ENCODE assay signal across 24 cellular contexts in genomic region chr21:37386151-37386550, GRCh38. TPM values are rescaled to one million over a fixed set of nuclear protein-coding genes. Genes with fewer than 3 reads are reported as not detected.
DNase-seq lines count a peak whose midpoint lies in the region; ATAC-seq, FAIRE-seq and TF ChIP-seq lines count a peak whose summit lies in the region.
"Had no signal": no experiment of that assay in that cellular context is flagged by ENCODE, and none has a peak within 500 bp of the region (broad histone marks: within the 10 kb centered on the region; RNA-seq: fewer than 3 reads in every experiment).

No MANE protein-coding gene starts in this region.

- TF ChIP-seq RAD21 in HepG2 (CRISPR knock-in tag; IDR thresholded peaks at IDR 0.05): no peak

- H3K27ac ChIP-seq in right lobe of liver (no peak overlapping the region), HepG2 (ENCODE audit: extremely low read length, insufficient read depth, low read length) (no peak overlapping the region), neutrophil (peak overlapping the region; percentile 48), sigmoid colon (no peak overlapping the region)
- H3K27ac ChIP-seq: HL-60, SJSA1 had no signal

- H3K36me3 Mint-ChIP-seq in activated naive CD8-positive, alpha-beta T cell treated with anti-CD3 and anti-CD28 coated beads, Interleukin-2, amount 50 U/mL, for 24 hours (ENCODE audit: low read depth): peaks cover 18% of the 10 kb centered on the region

- peaks cover 5% of the 10 kb centered on the region for H3K9me3 Mint-ChIP-seq in activated naive CD8-positive, alpha-beta T cell treated with anti-CD3 and anti-CD28 coated beads, Interleukin-2, amount 50 U/mL, for 24 hours
- H3K9me3 Mint-ChIP-seq: GM23338 had no signal

- peaks cover 87% of the 10 kb centered on the region for H3K4me1 Mint-ChIP-seq in activated naive CD8-positive, alpha-beta T cell treated with anti-CD3 and anti-CD28 coated beads, Interleukin-2, amount 50 U/mL, for 24 hours

- no TSS peak for BruUV-seq in HepG2 (replicated peaks; lab: Mats Ljungman, UMichigan)

- ATAC-seq in right lobe of liver: peak; percentile 28 to 56 (median 41)
- ATAC-seq in HepG2: no peak
- ATAC-seq in activated naive CD8-positive, alpha-beta T cell treated with anti-CD3 and anti-CD28 coated beads, Interleukin-2, amount 50 U/mL, for 24 hours: no peak
- ATAC-seq in GM18520 (IDR thresholded peaks at IDR 0.05; ENCODE audit: unreplicated experiment): no peak
- ATAC-seq: GM12878, GM23338, Right ventricle myocardium inferior had no signal

- H3K4me3 Mint-ChIP-seq in activated naive CD8-positive, alpha-beta T cell treated with anti-CD3 and anti-CD28 coated beads, Interleukin-2, amount 50 U/mL, for 24 hours: no peak overlapping the region
- H3K4me3 Mint-ChIP-seq: B cell, CD14-positive monocyte, GM23338 had no signal

- H3K4me1 ChIP-seq in right lobe of liver (peaks cover 0 to 24% (median 8%) of the 10 kb centered on the region in 4 donors), HepG2 (ENCODE audit: insufficient read depth, low read length) (peaks cover 13% of the 10 kb centered on the region), neutrophil (ENCODE audit: control insufficient read depth in 1 of 2, insufficient read depth in 1 of 2, low read depth in 1 of 2, low read length in 1 of 2) (peaks cover 47 to 69% of the 10 kb centered on the region in 2 experiments), sigmoid colon (peaks cover 0 to 87% (median 70%) of the 10 kb centered on the region in 4 donors)
- H3K4me1 ChIP-seq: SJSA1 had no signal

- H3K9ac ChIP-seq in HepG2 (ENCODE audit: insufficient read depth, low read depth, low read length): no peak overlapping the region

- no peak for TF ChIP-seq EP300 in HepG2 (IDR thresholded peaks at IDR 0.05; ENCODE audit: low read depth in 2 of 2, low read length in 2 of 2)
- no peak for TF ChIP-seq EP300 in HepG2 (CRISPR knock-in tag; IDR thresholded peaks at IDR 0.05; ENCODE audit: borderline replicate concordance)
- TF ChIP-seq EP300 in sigmoid colon (IDR thresholded peaks at IDR 0.05): no peak

- peak overlapping the region; percentile 32 for H3K27ac Mint-ChIP-seq in activated naive CD8-positive, alpha-beta T cell treated with anti-CD3 and anti-CD28 coated beads, Interleukin-2, amount 50 U/mL, for 24 hours
- H3K27ac Mint-ChIP-seq: B cell had no signal

- peaks cover 97% of the 10 kb centered on the region for H3K79me2 ChIP-seq in HepG2 (ENCODE audit: insufficient read depth, low read length)

- H3K36me3 ChIP-seq in right lobe of liver (no peaks in the 10 kb centered on the region), HepG2 (replicated peaks in 1 of 2; ENCODE audit: control insufficient read depth in 1 of 2, insufficient read depth in 2 of 2, low read length in 2 of 2) (peaks cover 0 to 4% of the 10 kb centered on the region in 2 experiments; a peak in 1 of 5 replicates), neutrophil (no peaks in the 10 kb centered on the region), sigmoid colon (no peaks in the 10 kb centered on the region)
- H3K36me3 ChIP-seq: HAP-1 had no signal

- H4K20me1 ChIP-seq in HepG2 (ENCODE audit: insufficient read depth, low read length): peaks cover 71% of the 10 kb centered on the region

- no peak overlapping the region for H3K4me2 ChIP-seq in HepG2 (ENCODE audit: low read depth, low read length)
- H3K4me2 ChIP-seq: GM23338 had no signal

- H3K9me3 ChIP-seq in right lobe of liver (no peaks in the 10 kb centered on the region), HepG2 (ENCODE audit: low read length) (no peaks in the 10 kb centered on the region), neutrophil (no peaks in the 10 kb centered on the region), sigmoid colon (no peaks in the 10 kb centered on the region)
- H3K9me3 ChIP-seq: HAP-1, SJSA1 had no signal

- no peak overlapping the region for H2AFZ ChIP-seq in HepG2 (ENCODE audit: low read length)
- H2AFZ ChIP-seq: GM23338 had no signal

- WGBS in right lobe of liver (ENCODE audit: insufficient coverage, low coverage, low lambda C conversion rate, missing lambda C conversion rate): 32% methylated on average over 8 of the region's 8 CpGs
- 98% methylated on average over 8 of the region's 8 CpGs for WGBS in HepG2 (ENCODE audit: low lambda C conversion rate)
- WGBS in sigmoid colon, 2 donors: 92 to 94% methylated on average over 8 of the region's 8 CpGs

- intact Hi-C loops in right lobe of liver (cut with DNase I) (no loop called here), HepG2 (cut with micrococcal nuclease; ENCODE audit: unreplicated experiment) (no loop called here), sigmoid colon (cut with DNase I) (no loop called here)

- TF ChIP-seq CTCF in right lobe of liver (IDR thresholded peaks at IDR 0.05) (no peak), HepG2 (CRISPR knock-in tag; IDR thresholded peaks at IDR 0.05) (no peak), neutrophil (IDR thresholded peaks at IDR 0.05) (no peak), sigmoid colon (IDR thresholded peaks at IDR 0.05) (no peak)

- H3K4me3 ChIP-seq in right lobe of liver (no peak overlapping the region), HepG2 (replicated peaks in 1 of 3; ENCODE audit: insufficient read depth in 1 of 3, low read depth in 2 of 3, low read length in 3 of 3) (no peak overlapping the region), neutrophil (ENCODE audit: low read depth in 1 of 2, low read length in 1 of 2) (no peak overlapping the region), sigmoid colon (no peak overlapping the region)
- H3K4me3 ChIP-seq: GM12878, GM23338, HAP-1, SJSA1 had no signal

- no peak for DNase-seq in right lobe of liver
- no peak for DNase-seq in HepG2 (ENCODE audit: low spot score)
- no peak for DNase-seq in activated naive CD8-positive, alpha-beta T cell treated with anti-CD3 and anti-CD28 coated beads, Interleukin-2, amount 50 U/mL, for 24 hours
- DNase-seq in sigmoid colon: no peak
- DNase-seq in AG08395 (ENCODE audit: low spot score): no peak
- DNase-seq: DND-41, KBM-7, NCI-H1092, NCI-H1436, NCI-H187 treated with DMSO at 0.1 percent for 48 hours, NCI-H2107, NCI-H446 treated with DMSO at 0.1 percent for 48 hours, NCI-H526 treated with DMSO at 0.1 percent for 48 hours had no signal

- no peak for FAIRE-seq in HepG2 (lab: Jason Lieb, UNC)
- FAIRE-seq: A204.1, GM12878 had no signal

- no peaks in the 10 kb centered on the region for H3K27me3 Mint-ChIP-seq in activated naive CD8-positive, alpha-beta T cell treated with anti-CD3 and anti-CD28 coated beads, Interleukin-2, amount 50 U/mL, for 24 hours
- H3K27me3 Mint-ChIP-seq: B cell had no signal

- in situ Hi-C loops in HepG2 (cut with HindIII; ENCODE audit: extremely low pct_ligation_motif_present, low pct_unique_long_range_greater_than_20kb): no loop called here

- no peaks in the 10 kb centered on the region for H3K27me3 ChIP-seq in right lobe of liver
- H3K27me3 ChIP-seq in HepG2 (ENCODE audit: control insufficient read depth in 1 of 2, insufficient read depth in 2 of 2, low read length in 2 of 2): no peaks in the 10 kb centered on the region
- H3K27me3 ChIP-seq in neutrophil: no peaks in the 10 kb centered on the region
- no peaks in the 10 kb centered on the region for H3K27me3 ChIP-seq in sigmoid colon
- H3K27me3 ChIP-seq: SJSA1 had no signal

- POLR2A ChIA-PET in HepG2 (lab: Yijun Ruan, JAX): interaction anchor here (2.3 kb wide), 1 partner anchor 20 kb away, joined by 6 read pairs; the partner anchor contains the start of gene DYRK1A

- CTCF ChIA-PET in HepG2 (lab: Yijun Ruan, JAX; ENCODE audit: low intra/inter-chr PET ratio, low total read pairs): no interaction called here

- TF ChIP-seq POLR2A in right lobe of liver (IDR thresholded peaks at IDR 0.05) (no peak), HepG2 (IDR thresholded peaks at IDR 0.05; ENCODE audit: insufficient read depth in 1 of 2, low read depth in 2 of 2, low read length in 2 of 2) (no peak), sigmoid colon (IDR thresholded peaks at IDR 0.05) (no peak)

RNA-seq across cellular contexts. Expression of gene DYRK1A, which starts 19.6 kb away (rescaled TPM):
- total RNA-seq in right lobe of liver (10 to 100 TPM; 20.6 to 32.5 (median 25.7) TPM), HepG2 (2016; rRNA removed; fragmentation: Illumina TruSeq; extraction: Trizol) (32.7 and 34.2 TPM in 2 replicates), sigmoid colon (10 to 100 TPM; 62.9 to 74.1 (median 69.5) TPM)
- 19.1 and 19.6 TPM in 2 replicates for total RNA-seq in HepG2 (2016; cell fraction: cytosol; rRNA removed; fragmentation: Illumina TruSeq; extraction: Trizol; ENCODE audit: low read depth)
- 30.4 and 33.9 TPM in 2 replicates for total RNA-seq in HepG2 (2016; cell fraction: insoluble cytoplasmic fraction; rRNA removed; fragmentation: Illumina TruSeq; extraction: Trizol)
- total RNA-seq in HepG2 (2016; cell fraction: membrane; rRNA removed; fragmentation: Illumina TruSeq; extraction: Trizol): 15.6 and 16.1 TPM in 2 replicates
- 54.9 and 62.8 TPM in 2 replicates for total RNA-seq in HepG2 (2016; cell fraction: nucleus; rRNA removed; fragmentation: Illumina TruSeq; extraction: Trizol)
- polyA plus RNA-seq in HepG2 (2011; rRNA removed) (24.6 and 28.2 TPM in 2 replicates), sigmoid colon (10 to 100 TPM; 11.4 to 23.4 (median 12.9) TPM)
- polyA plus RNA-seq in HepG2 (2011; cell fraction: cytosol; rRNA removed): 14.9 and 16.4 TPM in 2 replicates
- polyA plus RNA-seq in HepG2 (2011; cell fraction: nucleus; rRNA removed): 31.7 and 39.9 TPM in 2 replicates
- 10.1 and 12.5 TPM in 2 replicates for polyA plus RNA-seq in HepG2 (2012)
- polyA plus RNA-seq in HepG2 (2016; cell fraction: cytosol; fragmentation: Illumina TruSeq; extraction: Trizol; ENCODE audit: low read depth): 0.50 and 0.67 TPM in 2 replicates
- polyA plus RNA-seq in HepG2 (2016; cell fraction: insoluble cytoplasmic fraction; fragmentation: Illumina TruSeq; extraction: Trizol; ENCODE audit: low read depth): 16.1 and 18.0 TPM in 2 replicates
- 2.9 and 3.0 TPM in 2 replicates for polyA plus RNA-seq in HepG2 (2016; cell fraction: membrane; fragmentation: Illumina TruSeq; extraction: Trizol; ENCODE audit: low read depth)
- polyA plus RNA-seq in HepG2 (2016; cell fraction: nucleus; fragmentation: Illumina TruSeq; extraction: Trizol; ENCODE audit: insufficient read depth, low read depth): 25.5 and 28.0 TPM in 2 replicates
- 128 and 208 TPM in 2 replicates for polyA minus RNA-seq in HepG2 (2011; rRNA and poly(A)+ RNA removed; ENCODE audit: low replicate concordance)
- polyA minus RNA-seq in HepG2 (2011; cell fraction: cytosol; rRNA and poly(A)+ RNA removed): 25.3 and 30.3 TPM in 2 replicates
- 132 and 133 TPM in 2 replicates for polyA minus RNA-seq in HepG2 (2011; cell fraction: nucleus; rRNA and poly(A)+ RNA removed)

Comparison
In these comparisons a context has a peak if more than half of its experiments do, and no peak if none do; other contexts are left out.
1. ATAC-seq: peak in right lobe of liver (4 of 4); none in HepG2 (single experiment), activated naive CD8-positive, alpha-beta T cell treated with anti-CD3 and anti-CD28 coated beads, Interleukin-2, amount 50 U/mL, for 24 hours (single experiment) and GM18520 (single experiment).